Comparison of ENCODE assay signal across 8 cellular contexts in genomic region chr16:89507834-89508590, GRCh38. TPM values are rescaled to one million over a fixed set of nuclear protein-coding genes. Genes with fewer than 3 reads are reported as not detected.
DNase-seq lines count a peak whose midpoint lies in the region; ATAC-seq, FAIRE-seq and TF ChIP-seq lines count a peak whose summit lies in the region.

SPG7 (plus strand) TSS chr16:89508403; CDS start chr16:89508418, 15 bp downstream.

- peaks cover 12% of the 10 kb centered on the region; the same call in 1 of the 2 replicates for H3K23me2 ChIP-seq in H1 (ENCODE audit: low read depth, low read length)

- H2BK12ac ChIP-seq in H1 (ENCODE audit: low read depth, low read length): 0 out of 2 replicates have a peak within 1 kb of the TSS, but pooled peaks have one; percentile 50

- H2AFZ ChIP-seq in H1 (ENCODE audit: low read length): no peak within 1 kb of the TSS

- no peaks in the 10 kb centered on the region for H3K27me3 ChIP-seq in CD8-positive, alpha-beta memory T cell (ENCODE audit: insufficient read depth, low read length, poor library complexity, severe bottlenecking)
- H3K27me3 ChIP-seq in H1 (replicated peaks in 1 of 4; ENCODE audit: control insufficient read depth in 3 of 4, extremely low read depth in 1 of 4, insufficient read depth in 3 of 4, low read length in 3 of 4) (peaks cover 0 to 4% (median 2%) of the 10 kb centered on the region in 4 experiments; a peak in 3 of 7 replicates), mesendoderm (ENCODE audit: insufficient read depth, low read length, poor library complexity) (no peaks in the 10 kb centered on the region)

- peak; percentile 82 to 96 (median 90) for DNase-seq in CD8-positive, alpha-beta memory T cell
- DNase-seq in NOMO-1 treated with DMSO at 0.1 percent for 48 hours (lab: John Stamatoyannopoulos, UW; ENCODE audit: unreplicated experiment) (peak; percentile 72), H1 (ENCODE audit: low read depth in 1 of 2, low spot score in 2 of 2) (peak in 1 of 2 experiments; percentile 95), mesendoderm (peak; percentile 90)
- DNase-seq in activated CD8-positive, alpha-beta memory T cell treated with anti-CD3 and anti-CD28 coated beads for 4 hours (ENCODE audit: low read depth in 2 of 2): peak; percentile 75 to 76
- peak; percentile 88 for DNase-seq in stimulated activated CD8-positive, alpha-beta memory T cell treated with anti-CD3 and anti-CD28 coated beads, Interleukin-12 subunit alpha, Interleukin-12 subunit beta, amount 100 ng/mL, for 4 hours (ENCODE audit: low read depth)

- H3K4me1 ChIP-seq in CD8-positive, alpha-beta memory T cell (ENCODE audit: insufficient read depth, low read length): peaks cover 38% of the 10 kb centered on the region
- H3K4me1 ChIP-seq in H1 (replicated peaks in 1 of 4; ENCODE audit: control insufficient read depth in 3 of 4, insufficient read depth in 4 of 4, low read length in 3 of 4): peaks cover 0 to 4% (median 0%) of the 10 kb centered on the region in 4 experiments; a peak in 4 of 7 replicates
- no peaks in the 10 kb centered on the region for H3K4me1 ChIP-seq in mesendoderm (ENCODE audit: control insufficient read depth, low read depth, low read length)

- H3K9me3 ChIP-seq in CD8-positive, alpha-beta memory T cell (ENCODE audit: low read length): no peaks in the 10 kb centered on the region
- H3K9me3 ChIP-seq in H1 (ENCODE audit: insufficient read depth in 2 of 2, low read depth in 1 of 2, low read length in 1 of 2): no peaks in the 10 kb centered on the region

- H3K36me3 Mint-ChIP-seq in CD8-positive, alpha-beta memory T cell: peaks cover 0 to 21% (median 0%) of the 10 kb centered on the region in 3 donors

- peak within 1 kb of the TSS; percentile 98 for H4K8ac ChIP-seq in H1 (ENCODE audit: extremely low read depth, insufficient read depth, low read length)
- H4K8ac ChIP-seq in mesendoderm (ENCODE audit: low read depth, low read length): no peak within 1 kb of the TSS

- TF ChIP-seq POLR2A in H1 (IDR thresholded peaks at IDR 0.05; ENCODE audit: control extremely low read depth in 1 of 2, low read depth in 2 of 2, low read length in 2 of 2): peak; percentile 83 to 88

- H3K18ac ChIP-seq in H1 (ENCODE audit: extremely low read depth, low read length): peak within 1 kb of the TSS; percentile 71
- peak within 1 kb of the TSS; percentile 99 for H3K18ac ChIP-seq in mesendoderm (ENCODE audit: low read length)

- peak within 1 kb of the TSS; percentile 93 to 98 (median 96) for H3K4me3 Mint-ChIP-seq in CD8-positive, alpha-beta memory T cell

- H3K27me3 Mint-ChIP-seq in CD8-positive, alpha-beta memory T cell: no peaks in the 10 kb centered on the region

- H3K4ac ChIP-seq in H1 (replicated peaks; ENCODE audit: insufficient read length, low read depth, low read length) (peak within 1 kb of the TSS; percentile 57), mesendoderm (ENCODE audit: low read depth, low read length) (peak within 1 kb of the TSS; percentile 81)

- 1% methylated on average over 78 of the region's 90 CpGs; no CpG with 5 or more reads in 1 of the 2 experiments for WGBS in H1 (ENCODE audit: extremely low coverage in 1 of 2, insufficient coverage in 1 of 2, insufficient read length in 1 of 2, insufficient replicate concordance in 2 of 2, low coverage in 1 of 2, low lambda C conversion rate in 2 of 2, missing lambda C conversion rate in 1 of 2), 2 experiments
- no CpG with 5 or more reads among the region's 90 CpGs for WGBS in mesendoderm (ENCODE audit: extremely low coverage, insufficient coverage, low lambda C conversion rate)

- no peak within 1 kb of the TSS for H2BK20ac ChIP-seq in H1 (ENCODE audit: low read length)

- H3K36me3 ChIP-seq in CD8-positive, alpha-beta memory T cell (ENCODE audit: insufficient read depth, low read length): peaks cover 20% of the 10 kb centered on the region
- H3K36me3 ChIP-seq in H1 (ENCODE audit: control insufficient read depth in 2 of 4, insufficient read depth in 4 of 4, low read length in 3 of 4): peaks cover 10 to 23% (median 18%) of the 10 kb centered on the region in 4 experiments
- H3K36me3 ChIP-seq in mesendoderm (ENCODE audit: control insufficient read depth, insufficient read depth, low read length): peaks cover 8% of the 10 kb centered on the region

- no peak within 1 kb of the TSS for H3K14ac ChIP-seq in H1 (ENCODE audit: insufficient read length)

- H3K23ac ChIP-seq in H1 (ENCODE audit: insufficient read length) (no peak within 1 kb of the TSS), mesendoderm (ENCODE audit: low read length) (peak within 1 kb of the TSS; percentile 32)

- peaks cover 27 to 45% (median 36%) of the 10 kb centered on the region in 3 donors for H3K4me1 Mint-ChIP-seq in CD8-positive, alpha-beta memory T cell

- no peak within 1 kb of the TSS for H2BK15ac ChIP-seq in H1 (ENCODE audit: low read length)
- no peak within 1 kb of the TSS for H2BK15ac ChIP-seq in mesendoderm (replicated peaks; ENCODE audit: low read depth)

- no peak for FAIRE-seq in H1 (lab: Jason Lieb, UNC)

- peak within 1 kb of the TSS; percentile 81 for H3K4me3 ChIP-seq in CD8-positive, alpha-beta memory T cell (ENCODE audit: low read length)
- H3K4me3 ChIP-seq in H1 (ENCODE audit: extremely low read depth in 1 of 4, insufficient read depth in 2 of 4, low read depth in 3 of 4, low read length in 4 of 4) (peak within 1 kb of the TSS; percentile 91 to 95 (median 94)), mesendoderm (ENCODE audit: low read length) (peak within 1 kb of the TSS; percentile 96)

- H2BK5ac ChIP-seq in H1 (ENCODE audit: low read depth, low read length) (peak within 1 kb of the TSS; percentile 83; the same call in 1 of the 2 replicates), mesendoderm (ENCODE audit: low read length) (no peak within 1 kb of the TSS)

- peaks cover 2% of the 10 kb centered on the region; the same call in 1 of the 2 replicates for H3K79me1 ChIP-seq in H1 (ENCODE audit: low read depth, low read length)
- H3K79me1 ChIP-seq in mesendoderm (ENCODE audit: low read length): peaks cover 9% of the 10 kb centered on the region

- peaks cover 0 to 6% of the 10 kb centered on the region in 2 experiments for H4K20me1 ChIP-seq in H1 (replicated peaks in 1 of 2; ENCODE audit: control insufficient read depth in 1 of 2, insufficient read depth in 2 of 2, low read length in 2 of 2)

- ATAC-seq in GM19452 (IDR thresholded peaks at IDR 0.05; ENCODE audit: unreplicated experiment): peak; percentile 68
- peak; percentile 65 for ATAC-seq in HG03571 (IDR thresholded peaks at IDR 0.05; ENCODE audit: unreplicated experiment)

- H4K91ac ChIP-seq in H1 (replicated peaks; ENCODE audit: insufficient read length, low read length): peak within 1 kb of the TSS; percentile 61

- H3K27ac ChIP-seq in CD8-positive, alpha-beta memory T cell (ENCODE audit: low read depth, low read length): peak within 1 kb of the TSS; percentile 89
- H3K27ac ChIP-seq in H1 (ENCODE audit: low read depth, low read length) (peak within 1 kb of the TSS; percentile 82), mesendoderm (ENCODE audit: low read depth, low read length) (peak within 1 kb of the TSS; percentile 88)

- H3K56ac ChIP-seq in H1 (replicated peaks; ENCODE audit: insufficient read length, low read depth, low read length): peak within 1 kb of the TSS; percentile 59
- peak within 1 kb of the TSS; percentile 95 for H3K56ac ChIP-seq in mesendoderm (ENCODE audit: low read length)

- H3K4me2 ChIP-seq in H1 (ENCODE audit: insufficient read depth in 1 of 2, low read depth in 2 of 2, low read length in 2 of 2) (peak within 1 kb of the TSS; percentile 76 to 96), mesendoderm (ENCODE audit: low read length) (peak within 1 kb of the TSS; percentile 64)

- H4K5ac ChIP-seq in H1 (ENCODE audit: insufficient read length, low read depth, low read length) (peak within 1 kb of the TSS; percentile 90), mesendoderm (ENCODE audit: low read length) (no peak within 1 kb of the TSS)

- H3K27ac Mint-ChIP-seq in CD8-positive, alpha-beta memory T cell: peak within 1 kb of the TSS; percentile 94 to 99 (median 97)

- no peak for TF ChIP-seq EP300 in H1 (IDR thresholded peaks at IDR 0.05; ENCODE audit: borderline replicate concordance in 1 of 2, low read depth in 2 of 2, low read length in 2 of 2)

- TF ChIP-seq RAD21 in H1 (IDR thresholded peaks at IDR 0.05 in 1 of 2, conservative IDR thresholded peaks at IDR 0.05 in 1 of 2; ENCODE audit: low read depth in 2 of 2, low read length in 2 of 2): no peak; a peak in 1 of 4 replicates

- H2AK5ac ChIP-seq in H1 (ENCODE audit: low read depth, low read length) (no peak within 1 kb of the TSS), mesendoderm (ENCODE audit: low read length) (no peak within 1 kb of the TSS)

- CTCF ChIA-PET in CD8-positive, alpha-beta memory T cell (lab: Charles Lee): interaction anchor here (0.6 to 4.0 kb wide), 15 partner anchors 13 to 267 kb away, joined by 3 to 18 read pairs (median 3); no protein-coding TSS in a partner anchor
- CTCF ChIA-PET in H1 (lab: Charles Lee; ENCODE audit: partially characterized antibody): interaction anchor here (0.8 to 1.5 kb wide), 6 partner anchors 12 to 236 kb away, joined by 3 to 4 read pairs (median 3); no protein-coding TSS in a partner anchor

- 0 out of 4 replicates have a peak, but pooled peaks of 1 of the 3 experiments have one; percentile 3 for TF ChIP-seq CTCF in H1 (IDR thresholded peaks at IDR 0.05; ENCODE audit: control extremely low read depth in 1 of 3, insufficient read depth in 1 of 3, low read depth in 1 of 3, low read length in 3 of 3)

- no peaks in the 10 kb centered on the region for H3K9me3 Mint-ChIP-seq in CD8-positive, alpha-beta memory T cell

- POLR2A ChIA-PET in CD8-positive, alpha-beta memory T cell (lab: Charles Lee): interaction anchor here (0.7 to 2.7 kb wide), 11 partner anchors 10 to 290 kb away, joined by 3 to 31 read pairs (median 5); partner anchors contain the start of genes ANKRD11 and ZNF778
- POLR2A ChIA-PET in H1 (lab: Charles Lee; ENCODE audit: partially characterized antibody): interaction anchor here (0.6 to 5.2 kb wide), 28 partner anchors 9 to 216 kb away, joined by 3 to 56 read pairs (median 4); partner anchors contain the start of genes ANKRD11, CHMP1A and SPATA33

- H3K79me2 ChIP-seq in H1 (ENCODE audit: control insufficient read depth in 1 of 2, insufficient read depth in 2 of 2, low read length in 2 of 2) (peaks cover 9 to 23% of the 10 kb centered on the region in 2 experiments), mesendoderm (ENCODE audit: control insufficient read depth, insufficient read depth, low read length) (peaks cover 17% of the 10 kb centered on the region)

- H2BK120ac ChIP-seq in H1 (replicated peaks; ENCODE audit: low read depth, low read length) (no peak within 1 kb of the TSS), mesendoderm (ENCODE audit: low read depth, low read length) (no peak within 1 kb of the TSS)

- peak within 1 kb of the TSS; percentile 62 to 89 (median 88) for H3K9ac ChIP-seq in H1 (replicated peaks in 1 of 4; ENCODE audit: extremely low read depth in 1 of 4, low read depth in 3 of 4, low read length in 3 of 4)
- peak within 1 kb of the TSS; percentile 96 for H3K9ac ChIP-seq in mesendoderm (ENCODE audit: low read length)

RNA-seq across cellular contexts. Expression of gene SPG7, which starts in this region (rescaled TPM):
- 10 to 100 TPM; 77.4 to 79.5 TPM for total RNA-seq in CD8-positive, alpha-beta memory T cell
- polyA plus RNA-seq in CD8-positive, alpha-beta memory T cell: 48.2 TPM
- total RNA-seq in H1 (2021; fragmentation: NEBNext Ultra II Directional; extraction: Animal tissue kit (Norgen Biotek cat#: 25700)): 109 and 113 TPM in 2 replicates
- polyA plus RNA-seq in H1 (2011; rRNA removed): 72.1 and 85.5 TPM in 2 replicates
- polyA plus RNA-seq in H1 (2011; cell fraction: cytosol; rRNA removed): 75.2 TPM
- polyA plus RNA-seq in H1 (2011; cell fraction: nucleus; rRNA removed): 194 TPM
- polyA plus RNA-seq in H1 (2012, experiment 1 of 2): 71.0 to 98.8 TPM (median 96.3 TPM) in 4 replicates
- polyA plus RNA-seq in H1 (2012, experiment 2 of 2): 57.0 TPM
- polyA plus RNA-seq in H1 (2013, experiment 1 of 2): 63.6 TPM
- 56.2 TPM for polyA plus RNA-seq in H1 (2013, experiment 2 of 2)
- polyA minus RNA-seq in H1 (2011; rRNA and poly(A)+ RNA removed): 64.8 and 74.8 TPM in 2 replicates
- 99.0 TPM for polyA minus RNA-seq in H1 (2011; cell fraction: cytosol; rRNA and poly(A)+ RNA removed)
- polyA minus RNA-seq in H1 (2011; cell fraction: nucleus; rRNA and poly(A)+ RNA removed): 105 TPM
- polyA plus RNA-seq in mesendoderm (2013, experiment 1 of 2): 34.3 TPM
- 33.7 TPM for polyA plus RNA-seq in mesendoderm (2013, experiment 2 of 2)
